In genomic region chr18:79371536-79372210, GRCh38 we compare ENCODE assay signal across 12 cellular contexts. TPM values are rescaled to one million over a fixed set of nuclear protein-coding genes. Genes with fewer than 3 reads are reported as not detected.
A peak's percentile ranks its signal among the peaks of the same experiment; 100 is the strongest.
DNase-seq lines count a peak whose midpoint lies in the region; ATAC-seq and TF ChIP-seq lines count a peak whose summit lies in the region.
"Had no signal": no experiment of that assay in that cellular context is flagged by ENCODE, and none has a peak within 500 bp of the region (broad histone marks: within the 10 kb centered on the region; RNA-seq: fewer than 3 reads in every experiment).

No MANE protein-coding gene starts in this region.

- POLR2A ChIA-PET in activated B cell treated with CpG ODN at 0.5 μM for 24 hours (lab: Charles Lee) = no interaction called here
- POLR2A ChIA-PET in naive thymus-derived CD4-positive, alpha-beta T cell (lab: Charles Lee) = no interaction called here

- peak overlapping the region; percentile 67 for H3K27ac Mint-ChIP-seq in activated B cell treated with CpG ODN at 0.5 μM for 24 hours
- H3K27ac Mint-ChIP-seq in naive thymus-derived CD4-positive, alpha-beta T cell = peak overlapping the region; percentile 28 to 84 (median 70)
- H3K27ac Mint-ChIP-seq: nephron had no signal

- no peak for TF ChIP-seq CTCF in GM12865 (IDR thresholded peaks at IDR 0.05; ENCODE audit: insufficient read depth, low read depth, low read length, missing control alignments)
- no peak for TF ChIP-seq CTCF in activated B cell treated with CpG ODN at 0.5 μM for 24 hours (IDR thresholded peaks at IDR 0.05)

- intact Hi-C loops in activated B cell treated with CpG ODN at 0.5 μM for 24 hours (cut with micrococcal nuclease) = loop anchor here (10.0 kb wide), 1 partner anchor 307 kb away; the partner anchor contains the start of gene ATP9B
- intact Hi-C loops in naive thymus-derived CD4-positive, alpha-beta T cell (cut with micrococcal nuclease) = loop anchor here in 1 of 2 donors (1.0 to 10.0 kb wide), 2 partner anchors 580 to 783 kb away; partner anchors contain the start of gene SLC66A2

- no peaks in the 10 kb centered on the region for H3K9me3 ChIP-seq in naive thymus-derived CD4-positive, alpha-beta T cell (ENCODE audit: control insufficient read depth in 2 of 3, low read length in 3 of 3)
- H3K9me3 ChIP-seq: thoracic aorta had no signal

- no peak overlapping the region for H3K27ac ChIP-seq in naive thymus-derived CD4-positive, alpha-beta T cell (ENCODE audit: low read depth, low read length)
- H3K27ac ChIP-seq: cardiac muscle cell, thoracic aorta had no signal

- no peak overlapping the region for H3K4me3 Mint-ChIP-seq in activated B cell treated with CpG ODN at 0.5 μM for 24 hours
- H3K4me3 Mint-ChIP-seq in naive thymus-derived CD4-positive, alpha-beta T cell = peak overlapping the region in 7 of 10 donors; percentile 12 to 59 (median 42)
- H3K4me3 Mint-ChIP-seq: nephron had no signal

- H3K4me1 ChIP-seq in naive thymus-derived CD4-positive, alpha-beta T cell (ENCODE audit: control insufficient read depth in 2 of 2, insufficient read depth in 2 of 2, low read length in 2 of 2) = peaks cover 6 to 15% of the 10 kb centered on the region in 2 donors

- no peaks in the 10 kb centered on the region for H3K9me3 Mint-ChIP-seq in activated B cell treated with CpG ODN at 0.5 μM for 24 hours
- H3K9me3 Mint-ChIP-seq in naive thymus-derived CD4-positive, alpha-beta T cell = no peaks in the 10 kb centered on the region
- H3K9me3 Mint-ChIP-seq: nephron had no signal

- H3K36me3 ChIP-seq in H7 (replicated peaks; ENCODE audit: control insufficient read depth, insufficient read depth, low read length) = no peaks in the 10 kb centered on the region
- H3K36me3 ChIP-seq in naive thymus-derived CD4-positive, alpha-beta T cell (ENCODE audit: control insufficient read depth in 2 of 3, insufficient read depth in 3 of 3, low read length in 3 of 3) = peaks cover 0 to 20% (median 0%) of the 10 kb centered on the region in 3 experiments
- H3K36me3 ChIP-seq: cardiac muscle cell, thoracic aorta had no signal

- DNase-seq in GM12865 (ENCODE audit: low read depth) = peak; percentile 36
- peak; percentile 25 for DNase-seq in H7
- DNase-seq in activated B cell treated with CpG ODN at 0.5 μM for 24 hours = no peak
- no peak for DNase-seq in naive thymus-derived CD4-positive, alpha-beta T cell
- no peak for DNase-seq in NCI-H524 (lab: John Stamatoyannopoulos, UW)
- DNase-seq in DMS 273 (lab: John Stamatoyannopoulos, UW; ENCODE audit: unreplicated experiment) = no peak
- DNase-seq in NCI-H69 (lab: John Stamatoyannopoulos, UW) = no peak
- DNase-seq: left colon, NCI-H345 had no signal

- CTCF ChIA-PET in activated B cell treated with CpG ODN at 0.5 μM for 24 hours (lab: Charles Lee) = no interaction called here
- CTCF ChIA-PET in naive thymus-derived CD4-positive, alpha-beta T cell (lab: Charles Lee) = no interaction called here

- H3K27me3 ChIP-seq in H7 (ENCODE audit: control insufficient read depth, insufficient read depth, low read length) = no peaks in the 10 kb centered on the region
- H3K27me3 ChIP-seq in naive thymus-derived CD4-positive, alpha-beta T cell (ENCODE audit: control insufficient read depth in 2 of 2, insufficient read depth in 2 of 2, low read length in 2 of 2) = no peaks in the 10 kb centered on the region
- H3K27me3 ChIP-seq: cardiac muscle cell had no signal

- peaks cover 8% of the 10 kb centered on the region for H3K36me3 Mint-ChIP-seq in activated B cell treated with CpG ODN at 0.5 μM for 24 hours (ENCODE audit: low read depth)
- H3K36me3 Mint-ChIP-seq in naive thymus-derived CD4-positive, alpha-beta T cell = peaks cover 0 to 17% (median 9%) of the 10 kb centered on the region in 5 donors

- H3K4me1 Mint-ChIP-seq in activated B cell treated with CpG ODN at 0.5 μM for 24 hours = peaks cover 26% of the 10 kb centered on the region
- H3K4me1 Mint-ChIP-seq in naive thymus-derived CD4-positive, alpha-beta T cell = peaks cover 9 to 38% (median 33%) of the 10 kb centered on the region in 7 donors

- no peaks in the 10 kb centered on the region for H3K27me3 Mint-ChIP-seq in activated B cell treated with CpG ODN at 0.5 μM for 24 hours
- no peaks in the 10 kb centered on the region for H3K27me3 Mint-ChIP-seq in naive thymus-derived CD4-positive, alpha-beta T cell

- no peak overlapping the region for H3K4me3 ChIP-seq in GM12865 (ENCODE audit: low read depth, low read length)
- no peak overlapping the region for H3K4me3 ChIP-seq in H7 (ENCODE audit: insufficient read depth, low read depth, low read length)
- no peak overlapping the region for H3K4me3 ChIP-seq in naive thymus-derived CD4-positive, alpha-beta T cell (ENCODE audit: low read length)
- H3K4me3 ChIP-seq: cardiac muscle cell, thoracic aorta had no signal

- no peak for ATAC-seq in activated B cell treated with CpG ODN at 0.5 μM for 24 hours (ENCODE audit: low read depth)
- ATAC-seq in naive thymus-derived CD4-positive, alpha-beta T cell = no peak
- ATAC-seq: left colon had no signal

RNA-seq across cellular contexts. Expression of gene NFATC1, which starts 24.1 kb away (rescaled TPM):
- 14.1 and 14.5 TPM in 2 replicates for total RNA-seq in H7 (2014; rRNA removed; shearing (Covaris generic))
- total RNA-seq in activated B cell treated with CpG ODN at 0.5 μM for 24 hours = 49.0 and 52.6 TPM in 2 replicates
- 10 to 100 TPM; 44.3 to 87.2 (median 53.8) TPM for total RNA-seq in naive thymus-derived CD4-positive, alpha-beta T cell
- 10 to 100 TPM; 27.1 to 49.9 TPM for polyA plus RNA-seq in naive thymus-derived CD4-positive, alpha-beta T cell

Comparison
In these comparisons a context has a peak if more than half of its experiments do, and no peak if none do; other contexts are left out.
1. DNase-seq: peak in GM12865 (single experiment) and H7 (single experiment); none in activated B cell treated with CpG ODN at 0.5 μM for 24 hours (single experiment), naive thymus-derived CD4-positive, alpha-beta T cell (0 of 9), NCI-H524 (0 of 2), DMS 273 (single experiment) and NCI-H69 (single experiment).